21 cellular contexts compared by ENCODE assay signal in genomic region chr11:120285256-120285655, GRCh38. TPM values are rescaled to one million over a fixed set of nuclear protein-coding genes. Genes with fewer than 3 reads are reported as not detected.
"Had no signal": no experiment of that assay in that cellular context is flagged by ENCODE, and none has a peak within 500 bp of the region (broad histone marks: within the 10 kb centered on the region; RNA-seq: fewer than 3 reads in every experiment).

No MANE protein-coding gene starts in this region.

- H3K9ac ChIP-seq: parathyroid adenoma had no signal

- H2AFZ ChIP-seq: parathyroid adenoma had no signal

- H3K9me3 ChIP-seq: gastroesophageal sphincter, left ventricle myocardium inferior, lower lobe of right lung, psoas muscle, right lobe of liver, tibial artery, upper lobe of right lung, vagina had no signal

- DNase-seq: effector memory CD4-positive, alpha-beta T cell; immature natural killer cell; kidney; left cardiac atrium; left ventricle myocardium inferior; lower lobe of right lung; psoas muscle; retina; right lobe of liver; stimulated activated CD4-positive, alpha-beta T cell treated with anti-CD3 and anti-CD28 coated beads, Interleukin-4, amount 100 ng/mL, for 1 hour; stimulated activated CD8-positive, alpha-beta memory T cell treated with anti-CD3 and anti-CD28 coated beads, Interleukin-4, amount 100 ng/mL, for 48 hours; stimulated activated naive CD8-positive, alpha-beta T cell treated with anti-CD3 and anti-CD28 coated beads, Interleukin-15, Interleukin-2, amounts not matched to agents 100 U/mL and 50 U/mL, for 24 hours; tibial artery; upper lobe of right lung had no signal

- H3K4me1 ChIP-seq: lower lobe of right lung, psoas muscle, right lobe of liver, upper lobe of right lung had no signal

- H3K27me3 ChIP-seq: gastroesophageal sphincter, right lobe of liver, upper lobe of right lung, vagina had no signal

- H3K27ac ChIP-seq: gastroesophageal sphincter, left ventricle myocardium inferior, lower lobe of right lung, parathyroid adenoma, psoas muscle, right lobe of liver, tibial artery, upper lobe of right lung, vagina had no signal

- H3K79me2 ChIP-seq: parathyroid adenoma had no signal

- H3K4me3 ChIP-seq: gastroesophageal sphincter, left ventricle myocardium inferior, lower lobe of right lung, psoas muscle, right lobe of liver, tibial artery, upper lobe of right lung, vagina had no signal

- H3K36me3 ChIP-seq: gastroesophageal sphincter, left ventricle myocardium inferior, lower lobe of right lung, right lobe of liver, tibial artery, upper lobe of right lung, vagina had no signal

- ATAC-seq: esophagus mucosa; gastroesophageal sphincter; left cardiac atrium; natural killer cell treated with Interleukin-12 subunit alpha and Interleukin-12 subunit beta and Interleukin-15 and Interleukin-18, amount 100 ng/mL, for 72 hours; psoas muscle; stimulated activated effector memory CD8-positive, alpha-beta T cell treated with anti-CD3 and anti-CD28 coated beads, Interleukin-12 subunit alpha, Interleukin-12 subunit beta, amount 100 ng/mL, for 72 hours; stimulated activated naive CD8-positive, alpha-beta T cell treated with anti-CD3 and anti-CD28 coated beads, Interleukin-15, Interleukin-2, amounts not matched to agents 100 U/mL and 50 U/mL, for 24 hours; upper lobe of right lung had no signal

RNA-seq across cellular contexts. Expression of gene TLCD5, which starts 39.8 kb away (rescaled TPM):
- polyA plus RNA-seq: immature natural killer cell had no signal

RNA-seq across cellular contexts. Expression of gene POU2F3, which starts 45.3 kb away (rescaled TPM):
- total RNA-seq: left cardiac atrium; left ventricle myocardium inferior; natural killer cell treated with Interleukin-12 subunit alpha and Interleukin-12 subunit beta and Interleukin-15 and Interleukin-18, amount 100 ng/mL, for 72 hours; psoas muscle; right lobe of liver; temporal lobe had no signal
- polyA plus RNA-seq: immature natural killer cell, psoas muscle had no signal
